14 cellular contexts compared by ENCODE assay signal in genomic region chr10:97550336-97551149, GRCh38. TPM values are rescaled to one million over a fixed set of nuclear protein-coding genes. Genes with fewer than 3 reads are reported as not detected.
DNase-seq lines count a peak whose midpoint lies in the region; ATAC-seq, FAIRE-seq and TF ChIP-seq lines count a peak whose summit lies in the region.
"Had no signal": no experiment of that assay in that cellular context is flagged by ENCODE, and none has a peak within 500 bp of the region (broad histone marks: within the 10 kb centered on the region; RNA-seq: fewer than 3 reads in every experiment).

No MANE protein-coding gene starts in this region.

- DNase-seq in GM23338 (ENCODE audit: low spot score) (peak; percentile 67), RWPE2 (ENCODE audit: low spot score) (no peak), right atrium auricular region (ENCODE audit: low spot score) (no peak), prostate gland (ENCODE audit: low spot score) (no peak), frontal cortex (ENCODE audit: low spot score in 2 of 2) (no peak), islet precursor cell (no peak)
- DNase-seq: activated CD4-positive, alpha-beta T cell treated with anti-CD3 and anti-CD28 coated beads, Interleukin-2, amount 50 U/mL, for 4 hours; activated naive CD4-positive, alpha-beta T cell treated with Interleukin-2 at 50 U/mL for 16 hours; effector CD8-positive, alpha-beta T cell; stimulated activated CD4-positive, alpha-beta T cell treated with anti-CD3 and anti-CD28 coated beads, Interleukin-2, amount 100 ng/mL, for 48 hours had no signal

- FAIRE-seq in frontal cortex (lab: Jason Lieb, UNC) = no peak

- peak overlapping the region; percentile 10; the same call in 1 of the 3 replicates for H3K4me3 Mint-ChIP-seq in GM23338

- H3K4me1 Mint-ChIP-seq in GM23338 = peaks cover 30% of the 10 kb centered on the region

- peaks cover 7% of the 10 kb centered on the region; the same call in 2 of the 3 replicates for H3K36me3 Mint-ChIP-seq in GM23338 (ENCODE audit: low read depth)

- H2AFZ ChIP-seq in GM23338 = no peak overlapping the region

- peak overlapping the region; percentile 87 for H3K27ac ChIP-seq in GM23338 (ENCODE audit: low read depth)
- peak overlapping the region; percentile 71 for H3K27ac ChIP-seq in RWPE2 (ENCODE audit: poor library complexity, severe bottlenecking)
- peak overlapping the region; percentile 44 to 49 for H3K27ac ChIP-seq in right atrium auricular region
- peak overlapping the region; percentile 24 to 76 for H3K27ac ChIP-seq in prostate gland
- H3K27ac ChIP-seq: neutrophil had no signal

- H3K9me3 Mint-ChIP-seq in GM23338 = peaks cover 11% of the 10 kb centered on the region

- TF ChIP-seq CTCF in GM23338 (conservative IDR thresholded peaks at IDR 0.05; ENCODE audit: low read depth in 2 of 2) (0 out of 4 replicates have a peak, but pooled peaks of 1 of the 2 experiments have one; percentile 1), RWPE2 (IDR thresholded peaks at IDR 0.05; ENCODE audit: poor library complexity, severe bottlenecking) (no peak), right atrium auricular region (IDR thresholded peaks at IDR 0.05) (no peak), prostate gland (IDR thresholded peaks at IDR 0.05) (no peak)

- H3K4me3 ChIP-seq in GM23338 (no peak overlapping the region), RWPE2 (ENCODE audit: severe bottlenecking) (no peak overlapping the region), right atrium auricular region (no peak overlapping the region), prostate gland (no peak overlapping the region)

- H3K4me1 ChIP-seq in GM23338 (ENCODE audit: insufficient read depth) (peaks cover 24% of the 10 kb centered on the region), RWPE2 (ENCODE audit: insufficient read depth, poor library complexity, severe bottlenecking) (peaks cover 17% of the 10 kb centered on the region), right atrium auricular region (peaks cover 0 to 52% of the 10 kb centered on the region in 2 donors), prostate gland (replicated peaks) (no peaks in the 10 kb centered on the region)

- H3K4me2 ChIP-seq in GM23338 = peak overlapping the region; percentile 70

- peaks cover 2% of the 10 kb centered on the region for H3K79me2 ChIP-seq in GM23338 (replicated peaks; ENCODE audit: insufficient read depth)

- H3K27me3 ChIP-seq in GM23338 (ENCODE audit: insufficient read depth) (no peaks in the 10 kb centered on the region), RWPE2 (ENCODE audit: insufficient read depth, poor library complexity, severe bottlenecking) (no peaks in the 10 kb centered on the region), right atrium auricular region (no peaks in the 10 kb centered on the region), prostate gland (replicated peaks; ENCODE audit: insufficient read depth) (no peaks in the 10 kb centered on the region)
- H3K27me3 ChIP-seq: neutrophil had no signal

- intact Hi-C loops in prostate gland (cut with DNase I) = no loop called here

- WGBS in prostate gland = 80% methylated on average over 10 of the region's 10 CpGs

- H3K9me3 ChIP-seq in RWPE2 (ENCODE audit: severe bottlenecking) = peaks cover 5% of the 10 kb centered on the region
- no peaks in the 10 kb centered on the region for H3K9me3 ChIP-seq in right atrium auricular region
- H3K9me3 ChIP-seq in prostate gland = no peaks in the 10 kb centered on the region
- H3K9me3 ChIP-seq: neutrophil had no signal

- no peaks in the 10 kb centered on the region for H3K9me2 ChIP-seq in GM23338 (ENCODE audit: insufficient read depth)

- no peaks in the 10 kb centered on the region for H3K36me3 ChIP-seq in GM23338 (ENCODE audit: insufficient read depth)
- H3K36me3 ChIP-seq in RWPE2 (ENCODE audit: low read depth) = no peaks in the 10 kb centered on the region
- H3K36me3 ChIP-seq in right atrium auricular region = no peaks in the 10 kb centered on the region
- no peaks in the 10 kb centered on the region for H3K36me3 ChIP-seq in prostate gland

- peak overlapping the region; percentile 14 for H3K27ac Mint-ChIP-seq in GM23338

- TF ChIP-seq POLR2A in prostate gland (IDR thresholded peaks at IDR 0.05) = no peak

- ATAC-seq in GM23338 = peak; percentile 64
- no peak for ATAC-seq in RWPE2 (ENCODE audit: low read depth)
- no peak for ATAC-seq in HG03432 (IDR thresholded peaks at IDR 0.05; ENCODE audit: unreplicated experiment)
- ATAC-seq in GM18870 (IDR thresholded peaks at IDR 0.05; ENCODE audit: unreplicated experiment) = no peak

- H3K27me3 Mint-ChIP-seq in GM23338 (ENCODE audit: insufficient read depth, low read depth, poor library complexity) = peaks cover 8% of the 10 kb centered on the region

- no peaks in the 10 kb centered on the region for H4K20me1 ChIP-seq in GM23338 (replicated peaks; ENCODE audit: insufficient read depth)

- H3F3A ChIP-seq in GM23338 (replicated peaks; ENCODE audit: low read depth) = 0 out of 2 replicates have a peak, but pooled peaks cover 6% of the 10 kb centered on the region

TF ChIP-seq in GM23338, 12 proteins besides CTCF, POLR2A, EP300 and RAD21 (continues in another document):
- TF ChIP-seq ETS1 (IDR thresholded peaks at IDR 0.05) (no peak), REST (IDR thresholded peaks at IDR 0.05; ENCODE audit: unreplicated experiment) (no peak), POLR2AphosphoS5 (IDR thresholded peaks at IDR 0.05; ENCODE audit: low read depth) (no peak), ZNF114 (CRISPR knock-in tag; IDR thresholded peaks at IDR 0.05) (no peak)

RNA-seq across cellular contexts. Expression of gene ANKRD2, which starts 22.0 kb away (rescaled TPM):
- total RNA-seq in GM23338 (2014; rRNA removed; shearing (Covaris generic)) = not detected in 2 replicates
- not detected in 2 replicates for polyA plus RNA-seq in GM23338 (2016; fragmentation: Nextera tagmentation; extraction: Ambion mirVana)
- 100 to 1,000 TPM in 1 of 2 donors, 10 to 100 TPM in 1; 25.7 to 204 TPM for total RNA-seq in right atrium auricular region
- total RNA-seq in prostate gland = 10 to 100 TPM in 1 of 2 donors, not detected in 1; 13.9 TPM
- total RNA-seq in frontal cortex = not detected
- total RNA-seq: subcutaneous adipose tissue had no signal

RNA-seq across cellular contexts. Expression of gene HOGA1, which starts 33.6 kb away (rescaled TPM):
- not detected in 2 replicates for total RNA-seq in GM23338 (2014; rRNA removed; shearing (Covaris generic))
- 0.15 TPM in 1 of 2 replicates, not detected in the other for polyA plus RNA-seq in GM23338 (2016; fragmentation: Nextera tagmentation; extraction: Ambion mirVana)
- total RNA-seq in right atrium auricular region = 10 to 100 TPM; 17.6 to 25.6 TPM
- total RNA-seq in prostate gland = 1 to 10 TPM; 1.0 to 2.7 TPM
- 0.41 TPM for total RNA-seq in frontal cortex

RNA-seq across cellular contexts. Expression of gene C10orf62, which starts 39.0 kb away (rescaled TPM):
- total RNA-seq in GM23338 (2014; rRNA removed; shearing (Covaris generic)) = not detected in 2 replicates
- not detected in 2 replicates for polyA plus RNA-seq in GM23338 (2016; fragmentation: Nextera tagmentation; extraction: Ambion mirVana)
- total RNA-seq in right atrium auricular region (under 1 TPM; 0.35 to 0.67 TPM), prostate gland (10 to 100 TPM in 1 of 2 donors, not detected in 1; 14.0 TPM), frontal cortex (not detected)

RNA-seq across cellular contexts. Expression of gene UBTD1, which starts 51.8 kb away (rescaled TPM):
- 21.5 and 29.0 TPM in 2 replicates for total RNA-seq in GM23338 (2014; rRNA removed; shearing (Covaris generic))
- 17.3 and 20.4 TPM in 2 replicates for polyA plus RNA-seq in GM23338 (2016; fragmentation: Nextera tagmentation; extraction: Ambion mirVana)
- 10 to 100 TPM; 26.7 to 30.7 TPM for total RNA-seq in right atrium auricular region
- total RNA-seq in prostate gland = 10 to 100 TPM; 10.0 to 93.8 TPM
- total RNA-seq in frontal cortex = 1.6 TPM

RNA-seq across cellular contexts. Expression of gene MMS19, which starts 52.3 kb away (rescaled TPM):
- 221 and 252 TPM in 2 replicates for total RNA-seq in GM23338 (2014; rRNA removed; shearing (Covaris generic))
- 74.7 and 81.5 TPM in 2 replicates for polyA plus RNA-seq in GM23338 (2016; fragmentation: Nextera tagmentation; extraction: Ambion mirVana)
- total RNA-seq in right atrium auricular region (10 to 100 TPM; 48.0 to 51.8 TPM), prostate gland (100 to 1,000 TPM in 1 of 2 donors, 10 to 100 TPM in 1; 41.5 to 207 TPM), frontal cortex (44.0 TPM)

Comparison
In these comparisons a context has a peak if more than half of its experiments do, and no peak if none do; other contexts are left out.
1. RNA of gene HOGA1, which starts 33.6 kb away (total RNA-seq): 17.6 to 25.6 TPM in right atrium auricular region; 1.0 to 2.7 TPM in prostate gland, 0.41 TPM in frontal cortex (single experiment) and not detected in GM23338; every median in the first group is over 4 times any median in the second.
2. Peak in every context shown above with its lines, with median percentiles within 50 percentile points of each other: H3K27ac ChIP-seq.